ENCODE assay signal across 8 cellular contexts in genomic region chr14:31207746-31208545, GRCh38. TPM values are rescaled to one million over a fixed set of nuclear protein-coding genes. Genes with fewer than 3 reads are reported as not detected.
DNase-seq lines count a peak whose midpoint lies in the region; ATAC-seq, FAIRE-seq and TF ChIP-seq lines count a peak whose summit lies in the region.

TSS of gene HECTD1 (minus strand) at chr14:31207793. CDS start at chr14:31205936, 1,857 bp downstream.

- TF ChIP-seq CTCF in GM12864 (IDR thresholded peaks at IDR 0.05; ENCODE audit: low read depth, low read length, missing control alignments): peak; percentile 70
- TF ChIP-seq CTCF in glutamatergic neuron (IDR thresholded peaks at IDR 0.05; ENCODE audit: partially characterized antibody, unreplicated experiment): peak; percentile 90
- peak; percentile 79 to 90 (median 89) for TF ChIP-seq CTCF in pancreas (IDR thresholded peaks at IDR 0.05)
- peak in 5 of 6 experiments; percentile 35 to 97 (median 95) for TF ChIP-seq CTCF in thyroid gland (IDR thresholded peaks at IDR 0.05)

- H3K9me3 Mint-ChIP-seq in activated naive CD4-positive, alpha-beta T cell treated with anti-CD3 and anti-CD28 coated beads, Interleukin-2, amount 50 U/mL, for 24 hours: no peaks in the 10 kb centered on the region
- peaks cover 5% of the 10 kb centered on the region for H3K9me3 Mint-ChIP-seq in glutamatergic neuron (ENCODE audit: unreplicated experiment)

- H3K4me1 ChIP-seq in pancreas: peaks cover 4 to 22% (median 9%) of the 10 kb centered on the region in 3 donors
- peaks cover 11 to 20% of the 10 kb centered on the region in 2 donors for H3K4me1 ChIP-seq in thyroid gland

- peak; percentile 72 for DNase-seq in GM12864 (ENCODE audit: low read depth)
- peak; percentile 91 for DNase-seq in NAMALWA (ENCODE audit: low spot score)
- peak; percentile 94 for DNase-seq in glutamatergic neuron
- peak; percentile 76 to 95 (median 92) for DNase-seq in pancreas
- DNase-seq in thyroid gland: peak; percentile 91 to 93

- ATAC-seq in HG02571 (IDR thresholded peaks at IDR 0.05; ENCODE audit: unreplicated experiment): peak; percentile 76
- ATAC-seq in SK-N-SH treated with all-trans-retinoic acid at 6 μM for 48 hours: peak; percentile 86
- ATAC-seq in pancreas: peak; percentile 89 to 94 (median 92)

- WGBS in pancreas, 2 donors: 1% methylated on average over 54 to 79 of the region's 79 CpGs
- 5 to 9% methylated on average over 17 to 28 of the region's 79 CpGs for WGBS in thyroid gland, 2 donors

- H3K9me3 ChIP-seq in pancreas (no peaks in the 10 kb centered on the region), thyroid gland (no peaks in the 10 kb centered on the region)

- intact Hi-C loops in pancreas (cut with DNase I): loop anchor here in 1 of 3 donors (10.0 kb wide), 1 partner anchor 117 kb away; no protein-coding TSS in a partner anchor
- intact Hi-C loops in thyroid gland (cut with DNase I): loop anchor here (10.0 kb wide), 1 partner anchor 147 kb away; no protein-coding TSS in a partner anchor

- H3K27ac ChIP-seq in pancreas: peak within 1 kb of the TSS; percentile 95 to 99 (median 98)
- H3K27ac ChIP-seq in thyroid gland: peak within 1 kb of the TSS; percentile 88 to 100 (median 100)

- peak within 1 kb of the TSS; percentile 99 for H3K27ac Mint-ChIP-seq in activated naive CD4-positive, alpha-beta T cell treated with anti-CD3 and anti-CD28 coated beads, Interleukin-2, amount 50 U/mL, for 24 hours
- H3K27ac Mint-ChIP-seq in glutamatergic neuron (ENCODE audit: unreplicated experiment): peak within 1 kb of the TSS; percentile 98

- no peaks in the 10 kb centered on the region for H3K27me3 Mint-ChIP-seq in activated naive CD4-positive, alpha-beta T cell treated with anti-CD3 and anti-CD28 coated beads, Interleukin-2, amount 50 U/mL, for 24 hours
- peaks cover 7% of the 10 kb centered on the region for H3K27me3 Mint-ChIP-seq in glutamatergic neuron (ENCODE audit: unreplicated experiment)

- H3K36me3 Mint-ChIP-seq in activated naive CD4-positive, alpha-beta T cell treated with anti-CD3 and anti-CD28 coated beads, Interleukin-2, amount 50 U/mL, for 24 hours: peaks cover 12% of the 10 kb centered on the region
- no peaks in the 10 kb centered on the region for H3K36me3 Mint-ChIP-seq in glutamatergic neuron (ENCODE audit: unreplicated experiment)

- H3K4me3 Mint-ChIP-seq in activated naive CD4-positive, alpha-beta T cell treated with anti-CD3 and anti-CD28 coated beads, Interleukin-2, amount 50 U/mL, for 24 hours: peak within 1 kb of the TSS; percentile 92
- peak within 1 kb of the TSS; percentile 96 for H3K4me3 Mint-ChIP-seq in glutamatergic neuron (ENCODE audit: unreplicated experiment)

- H3K27me3 ChIP-seq in pancreas: no peaks in the 10 kb centered on the region
- H3K27me3 ChIP-seq in thyroid gland: no peaks in the 10 kb centered on the region

- no peak for FAIRE-seq in pancreas (lab: Jason Lieb, UNC)

- peak within 1 kb of the TSS; percentile 79 for H3K4me3 ChIP-seq in GM12864 (ENCODE audit: low read depth, low read length)
- H3K4me3 ChIP-seq in pancreas: peak within 1 kb of the TSS; percentile 69 to 95 (median 81)
- peak within 1 kb of the TSS; percentile 62 to 75 (median 74) for H3K4me3 ChIP-seq in thyroid gland (replicated peaks in 1 of 3)

- peak in 1 of 2 donors; percentile 73 for TF ChIP-seq POLR2A in thyroid gland (IDR thresholded peaks at IDR 0.05)

- H3K4me1 Mint-ChIP-seq in activated naive CD4-positive, alpha-beta T cell treated with anti-CD3 and anti-CD28 coated beads, Interleukin-2, amount 50 U/mL, for 24 hours: peaks cover 60% of the 10 kb centered on the region
- peaks cover 17% of the 10 kb centered on the region for H3K4me1 Mint-ChIP-seq in glutamatergic neuron (ENCODE audit: low read depth, unreplicated experiment)

- H3K36me3 ChIP-seq in pancreas (peaks cover 0 to 6% (median 0%) of the 10 kb centered on the region in 3 donors), thyroid gland (peaks cover 0 to 4% of the 10 kb centered on the region in 2 donors)

TF ChIP-seq in SK-N-SH treated with all-trans-retinoic acid at 6 μM for 48 hours, 23 proteins besides CTCF, POLR2A, EP300 and RAD21:
- TF ChIP-seq ZNF8 (CRISPR knock-in tag; IDR thresholded peaks at IDR 0.05) (peak; percentile 90), OSR1 (CRISPR knock-in tag; IDR thresholded peaks at IDR 0.05) (no peak), TSHZ2 (CRISPR knock-in tag; IDR thresholded peaks at IDR 0.05) (0 out of 2 replicates have a peak, but pooled peaks have one; percentile 60), ZC3H10 (CRISPR knock-in tag; IDR thresholded peaks at IDR 0.05) (peak; percentile 58; the same call in 1 of the 2 replicates), ZFP3 (CRISPR knock-in tag; IDR thresholded peaks at IDR 0.05) (0 out of 2 replicates have a peak, but pooled peaks have one; percentile 47)

RNA-seq across cellular contexts. Expression of gene HECTD1, which starts in this region (rescaled TPM):
- total RNA-seq in glutamatergic neuron (ENCODE audit: unreplicated experiment) (165 TPM), pancreas (10 to 100 TPM; 67.3 to 84.4 (median 70.0) TPM), thyroid gland (100 to 1,000 TPM; 252 to 382 (median 289) TPM)
- polyA plus RNA-seq in pancreas: 10 to 100 TPM; 28.7 to 44.5 TPM

Comparison
In these comparisons a context has a peak if more than half of its experiments do, and no peak if none do; other contexts are left out.
1. Peak in every context shown above with its lines: DNase-seq, ATAC-seq, H3K4me3 ChIP-seq and H3K27ac ChIP-seq.